ENCODE assay signal across 8 cellular contexts in genomic region chr7:123748734-123749536, GRCh38. TPM values are rescaled to one million over a fixed set of nuclear protein-coding genes. Genes with fewer than 3 reads are reported as not detected.
DNase-seq lines count a peak whose midpoint lies in the region; TF ChIP-seq lines count a peak whose summit lies in the region.

TSS of gene WASL (minus strand) at chr7:123749003. CDS start at chr7:123748734, 269 bp downstream.

- H3K27me3 Mint-ChIP-seq in nephron progenitor cell (ENCODE audit: low read depth, poor library complexity), result no peaks in the 10 kb centered on the region
- H3K27me3 Mint-ChIP-seq in stimulated activated naive CD8-positive, alpha-beta T cell treated with anti-CD3 and anti-CD28 coated beads, Interleukin-15, Interleukin-2, amounts not matched to agents 100 ng/mL and 50 ng/mL, for 24 hours, result no peaks in the 10 kb centered on the region

- peak within 1 kb of the TSS; percentile 98 for H3K4me3 Mint-ChIP-seq in nephron progenitor cell
- peak within 1 kb of the TSS; percentile 97 for H3K4me3 Mint-ChIP-seq in stimulated activated naive CD8-positive, alpha-beta T cell treated with anti-CD3 and anti-CD28 coated beads, Interleukin-15, Interleukin-2, amounts not matched to agents 100 ng/mL and 50 ng/mL, for 24 hours

- POLR2A ChIA-PET in RWPE1 (lab: Yijun Ruan, JAX; ENCODE audit: low non-redundant PET), result interaction anchor here (0.8 to 1.1 kb wide), 4 partner anchors 9 to 21 kb away, joined by 3 to 7 read pairs (median 5); no protein-coding TSS in a partner anchor

- peaks cover 67% of the 10 kb centered on the region for H3K4me1 Mint-ChIP-seq in nephron progenitor cell
- H3K4me1 Mint-ChIP-seq in stimulated activated naive CD8-positive, alpha-beta T cell treated with anti-CD3 and anti-CD28 coated beads, Interleukin-15, Interleukin-2, amounts not matched to agents 100 ng/mL and 50 ng/mL, for 24 hours (ENCODE audit: low read depth), result peaks cover 60% of the 10 kb centered on the region

- H3K36me3 Mint-ChIP-seq in nephron progenitor cell (ENCODE audit: low read depth), result no peaks in the 10 kb centered on the region
- H3K36me3 Mint-ChIP-seq in stimulated activated naive CD8-positive, alpha-beta T cell treated with anti-CD3 and anti-CD28 coated beads, Interleukin-15, Interleukin-2, amounts not matched to agents 100 ng/mL and 50 ng/mL, for 24 hours (ENCODE audit: low read depth), result peaks cover 8% of the 10 kb centered on the region

- no peak for TF ChIP-seq CTCF in RWPE1 (conservative IDR thresholded peaks at IDR 0.05; ENCODE audit: low read depth)
- TF ChIP-seq CTCF in nephron progenitor cell (IDR thresholded peaks at IDR 0.05), result no peak

- CTCF ChIA-PET in RWPE1 (lab: Yijun Ruan, JAX), result interaction anchor here (0.9 to 1.1 kb wide), 5 partner anchors 21 to 74 kb away, joined by 3 to 5 read pairs (median 4); no protein-coding TSS in a partner anchor

- H3K27ac ChIP-seq in RWPE1, result peak within 1 kb of the TSS; percentile 100

- H3K9me3 Mint-ChIP-seq in nephron progenitor cell, result no peaks in the 10 kb centered on the region
- no peaks in the 10 kb centered on the region for H3K9me3 Mint-ChIP-seq in stimulated activated naive CD8-positive, alpha-beta T cell treated with anti-CD3 and anti-CD28 coated beads, Interleukin-15, Interleukin-2, amounts not matched to agents 100 ng/mL and 50 ng/mL, for 24 hours

- H3K27ac Mint-ChIP-seq in nephron progenitor cell, result peak within 1 kb of the TSS; percentile 100
- H3K27ac Mint-ChIP-seq in stimulated activated naive CD8-positive, alpha-beta T cell treated with anti-CD3 and anti-CD28 coated beads, Interleukin-15, Interleukin-2, amounts not matched to agents 100 ng/mL and 50 ng/mL, for 24 hours, result peak within 1 kb of the TSS; percentile 94

- DNase-seq in EL (peak; percentile 88), GOT3 (lab: John Stamatoyannopoulos, UW) (peak; percentile 77), LHCN-M2 (ENCODE audit: low read depth) (peak; percentile 90), RWPE1 (ENCODE audit: low spot score) (peak; percentile 87), activated gamma-delta T cell (lab: John Stamatoyannopoulos, UW) (peak; percentile 85), fibroblast of the conjunctiva (ENCODE audit: low read depth) (peak; percentile 66), nephron progenitor cell (peak; percentile 95)

RNA-seq across cellular contexts. Expression of gene WASL, which starts in this region (rescaled TPM):
- total RNA-seq in LHCN-M2 (2014; rRNA removed), result 22.5 and 26.9 TPM in 2 replicates
- 13.4 TPM for polyA plus RNA-seq in LHCN-M2 (2012)

Comparison
In these comparisons a context has a peak if more than half of its experiments do, and no peak if none do; other contexts are left out.
1. Peak in every context shown above with its lines: DNase-seq and H3K27ac ChIP-seq.